Comparison of ENCODE assay signal across 1 cellular context in genomic region chr2:69588945-69589344, GRCh38.
TF ChIP-seq lines count a peak whose summit lies in the region.

No MANE protein-coding gene starts in this region.

TF ChIP-seq in K562, 482 proteins besides CTCF, POLR2A, EP300 and RAD21:
- TF ChIP-seq HSF4 (CRISPR knock-in tag; IDR thresholded peaks at IDR 0.05; ENCODE audit: borderline replicate concordance) (no peak), NR2C1 (IDR thresholded peaks at IDR 0.05) (peak; percentile 74), NR2C1 (tag; IDR thresholded peaks at IDR 0.05) (peak; percentile 82), NFE2 (IDR thresholded peaks at IDR 0.05; ENCODE audit: low read depth) (no peak), NR2C2 (CRISPR knock-in tag; IDR thresholded peaks at IDR 0.05) (no peak), NR2C2 (tag; IDR thresholded peaks at IDR 0.05) (peak; percentile 32; the same call in 1 of the 2 replicates), FOXM1 (IDR thresholded peaks at IDR 0.05; ENCODE audit: low read depth) (no peak), FOXM1 (CRISPR knock-in tag; IDR thresholded peaks at IDR 0.05; ENCODE audit: low read depth) (0 out of 2 replicates have a peak, but pooled peaks have one; percentile 3), SIN3A (IDR thresholded peaks at IDR 0.05; ENCODE audit: borderline replicate concordance in 2 of 2, control insufficient read depth in 1 of 2, low read depth in 2 of 2, low read length in 2 of 2) (no peak), ZNF316 (IDR thresholded peaks at IDR 0.05) (no peak), HINFP (tag; conservative IDR thresholded peaks at IDR 0.05; ENCODE audit: low read depth) (no peak)
